In genomic region chr1:208198271-208198670, GRCh38 we compare ENCODE assay signal across 22 cellular contexts. TPM values are rescaled to one million over a fixed set of nuclear protein-coding genes. Genes with fewer than 3 reads are reported as not detected.
A peak's percentile ranks its signal among the peaks of the same experiment; 100 is the strongest.
DNase-seq lines count a peak whose midpoint lies in the region; ATAC-seq and TF ChIP-seq lines count a peak whose summit lies in the region.
"Had no signal": no experiment of that assay in that cellular context is flagged by ENCODE, and none has a peak within 500 bp of the region (broad histone marks: within the 10 kb centered on the region; RNA-seq: fewer than 3 reads in every experiment).

No MANE protein-coding gene starts in this region.

- H3K27ac Mint-ChIP-seq in activated naive CD4-positive, alpha-beta T cell treated with anti-CD3 and anti-CD28 coated beads, Interleukin-2, amount 50 U/mL, for 24 hours: peak overlapping the region; percentile 43
- no peak overlapping the region for H3K27ac Mint-ChIP-seq in activated naive CD4-positive, alpha-beta T cell treated with anti-CD3 and anti-CD28 coated beads, Interleukin-2, amount 50 U/mL, for 72 hours
- H3K27ac Mint-ChIP-seq in endodermal cell: no peak overlapping the region
- peak overlapping the region; percentile 97 for H3K27ac Mint-ChIP-seq in neural progenitor cell
- no peak overlapping the region for H3K27ac Mint-ChIP-seq in type B pancreatic cell
- H3K27ac Mint-ChIP-seq: CD4-positive, CD25-positive, alpha-beta regulatory T cell; CD8-positive, alpha-beta memory T cell had no signal

- TF ChIP-seq CTCF in endodermal cell (conservative IDR thresholded peaks at IDR 0.05): no peak
- TF ChIP-seq CTCF in neural progenitor cell (IDR thresholded peaks at IDR 0.05): no peak
- TF ChIP-seq CTCF in type B pancreatic cell (conservative IDR thresholded peaks at IDR 0.05): no peak

- H3K4me3 ChIP-seq in endodermal cell (ENCODE audit: low read length) (no peak overlapping the region), neural progenitor cell (peak overlapping the region; percentile 24)
- H3K4me3 ChIP-seq: GM12878, GM23248 had no signal

- H3K9ac ChIP-seq in endodermal cell (ENCODE audit: extremely low read depth, low read length, poor library complexity, severe bottlenecking) (no peak overlapping the region), neural progenitor cell (no peak overlapping the region)
- H3K9ac ChIP-seq: GM23248 had no signal

- no peaks in the 10 kb centered on the region for H3K4me1 Mint-ChIP-seq in activated naive CD4-positive, alpha-beta T cell treated with anti-CD3 and anti-CD28 coated beads, Interleukin-2, amount 50 U/mL, for 24 hours
- peaks cover 7% of the 10 kb centered on the region for H3K4me1 Mint-ChIP-seq in endodermal cell
- H3K4me1 Mint-ChIP-seq in neural progenitor cell: peaks cover 61% of the 10 kb centered on the region
- H3K4me1 Mint-ChIP-seq in type B pancreatic cell (ENCODE audit: unreplicated experiment): peaks cover 39% of the 10 kb centered on the region
- H3K4me1 Mint-ChIP-seq: CD4-positive, CD25-positive, alpha-beta regulatory T cell; CD8-positive, alpha-beta memory T cell had no signal

- H3K36me3 Mint-ChIP-seq in activated naive CD4-positive, alpha-beta T cell treated with anti-CD3 and anti-CD28 coated beads, Interleukin-2, amount 50 U/mL, for 24 hours: no peaks in the 10 kb centered on the region
- H3K36me3 Mint-ChIP-seq in activated naive CD4-positive, alpha-beta T cell treated with anti-CD3 and anti-CD28 coated beads, Interleukin-2, amount 50 U/mL, for 72 hours: no peaks in the 10 kb centered on the region
- H3K36me3 Mint-ChIP-seq in endodermal cell (ENCODE audit: low read depth) (peaks cover 57% of the 10 kb centered on the region), neural progenitor cell (peaks cover 8% of the 10 kb centered on the region), type B pancreatic cell (peaks cover 45% of the 10 kb centered on the region)
- H3K36me3 Mint-ChIP-seq: CD4-positive, CD25-positive, alpha-beta regulatory T cell; CD8-positive, alpha-beta memory T cell had no signal

- H3K4me3 Mint-ChIP-seq in activated naive CD4-positive, alpha-beta T cell treated with anti-CD3 and anti-CD28 coated beads, Interleukin-2, amount 50 U/mL, for 24 hours: no peak overlapping the region
- H3K4me3 Mint-ChIP-seq in endodermal cell (no peak overlapping the region), neural progenitor cell (peak overlapping the region; percentile 31), type B pancreatic cell (peak overlapping the region; percentile 7)
- H3K4me3 Mint-ChIP-seq: CD4-positive, CD25-positive, alpha-beta regulatory T cell; CD8-positive, alpha-beta memory T cell had no signal

- no peaks in the 10 kb centered on the region for H3K79me2 ChIP-seq in neural progenitor cell (ENCODE audit: low read depth)

- H3K36me3 ChIP-seq in endodermal cell (ENCODE audit: control insufficient read depth, insufficient read depth, low read length): peaks cover 94% of the 10 kb centered on the region
- no peaks in the 10 kb centered on the region for H3K36me3 ChIP-seq in neural progenitor cell

- H3K9me3 Mint-ChIP-seq in activated naive CD4-positive, alpha-beta T cell treated with anti-CD3 and anti-CD28 coated beads, Interleukin-2, amount 50 U/mL, for 24 hours: no peaks in the 10 kb centered on the region
- H3K9me3 Mint-ChIP-seq in activated naive CD4-positive, alpha-beta T cell treated with anti-CD3 and anti-CD28 coated beads, Interleukin-2, amount 50 U/mL, for 72 hours: no peaks in the 10 kb centered on the region
- no peaks in the 10 kb centered on the region for H3K9me3 Mint-ChIP-seq in endodermal cell
- no peaks in the 10 kb centered on the region for H3K9me3 Mint-ChIP-seq in neural progenitor cell
- H3K9me3 Mint-ChIP-seq in type B pancreatic cell: no peaks in the 10 kb centered on the region
- H3K9me3 Mint-ChIP-seq: CD4-positive, CD25-positive, alpha-beta regulatory T cell; CD8-positive, alpha-beta memory T cell had no signal

- H3K4me1 ChIP-seq in endodermal cell (ENCODE audit: control insufficient read depth, insufficient read depth, low read length) (no peaks in the 10 kb centered on the region), neural progenitor cell (peaks cover 48% of the 10 kb centered on the region)

- no peak for ATAC-seq in activated naive CD4-positive, alpha-beta T cell treated with anti-CD3 and anti-CD28 coated beads, Interleukin-2, amount 50 U/mL, for 72 hours
- ATAC-seq: GM12878 had no signal

- no peaks in the 10 kb centered on the region for H3K9me3 ChIP-seq in endodermal cell (ENCODE audit: control insufficient read depth, low read length)
- H3K9me3 ChIP-seq in neural progenitor cell (ENCODE audit: low read depth): no peaks in the 10 kb centered on the region
- H3K9me3 ChIP-seq: BE2C had no signal

- no peaks in the 10 kb centered on the region for H3K27me3 ChIP-seq in endodermal cell (ENCODE audit: control insufficient read depth, insufficient read depth, low read length, poor library complexity, severe bottlenecking)
- no peaks in the 10 kb centered on the region for H3K27me3 ChIP-seq in neural progenitor cell
- H3K27me3 ChIP-seq: BE2C had no signal

- no peaks in the 10 kb centered on the region for H4K20me1 ChIP-seq in neural progenitor cell (ENCODE audit: low read depth)

- H3K4me2 ChIP-seq in neural progenitor cell: peak overlapping the region; percentile 81

- DNase-seq in activated naive CD4-positive, alpha-beta T cell treated with anti-CD3 and anti-CD28 coated beads, Interleukin-2, amount 50 U/mL, for 72 hours (ENCODE audit: low spot score in 2 of 2): no peak
- DNase-seq in endodermal cell (no peak), neural progenitor cell (ENCODE audit: low spot score) (peak; percentile 88), type B pancreatic cell (ENCODE audit: extremely low spot score, unreplicated experiment) (no peak), NCI-H2196 (lab: John Stamatoyannopoulos, UW; ENCODE audit: unreplicated experiment) (no peak), NCI-H226 (no peak)
- no peak for DNase-seq in activated CD4-positive, alpha-beta T cell treated with anti-CD3 and anti-CD28 coated beads for 4 hours
- DNase-seq: 8988T; BE2C; C1 segment of cervical spinal cord; CD4-positive, CD25-positive, alpha-beta regulatory T cell; CD8-positive, alpha-beta memory T cell; COR-L47; DMS 273 treated with DMSO at 0.1 percent for 48 hours; DMS53; DND-41; EL; GM23248; HCEC 1CT had no signal

- peak overlapping the region; percentile 86 for H3K27ac ChIP-seq in endodermal cell (ENCODE audit: low read depth, low read length)
- H3K27ac ChIP-seq in neural progenitor cell: peak overlapping the region; percentile 62
- H3K27ac ChIP-seq: GM23248, HL-60 had no signal

- peaks cover 18% of the 10 kb centered on the region for H3F3A ChIP-seq in neural progenitor cell (ENCODE audit: low read depth)

- 45 to 89% methylated on average over 6 to 9 of the region's 9 CpGs for WGBS in endodermal cell (ENCODE audit: insufficient coverage in 1 of 2, insufficient read length in 1 of 2), 2 experiments

- no peaks in the 10 kb centered on the region for H3K27me3 Mint-ChIP-seq in activated naive CD4-positive, alpha-beta T cell treated with anti-CD3 and anti-CD28 coated beads, Interleukin-2, amount 50 U/mL, for 24 hours
- H3K27me3 Mint-ChIP-seq in endodermal cell (ENCODE audit: insufficient read depth) (no peaks in the 10 kb centered on the region), neural progenitor cell (ENCODE audit: insufficient read depth, low read depth) (peaks cover 5% of the 10 kb centered on the region), type B pancreatic cell (no peaks in the 10 kb centered on the region)
- H3K27me3 Mint-ChIP-seq: CD4-positive, CD25-positive, alpha-beta regulatory T cell had no signal

- H2AFZ ChIP-seq in neural progenitor cell (replicated peaks): no peak overlapping the region
- H2AFZ ChIP-seq: GM23248 had no signal

RNA-seq across cellular contexts. Expression of gene PLXNA2, which starts 45.9 kb away (rescaled TPM):
- under 1 TPM; 0.04 to 0.39 TPM for total RNA-seq in activated naive CD4-positive, alpha-beta T cell treated with anti-CD3 and anti-CD28 coated beads, Interleukin-2, amount 50 U/mL, for 72 hours
- total RNA-seq in endodermal cell (10 to 100 TPM; 61.2 to 86.1 TPM), neural progenitor cell (ENCODE audit: low replicate concordance) (1.7 and 2.3 TPM in 2 replicates), type B pancreatic cell (ENCODE audit: low replicate concordance) (80.1 and 120 TPM in 2 replicates)
- polyA plus RNA-seq in endodermal cell (2013, experiment 1 of 2): 22.9 TPM
- polyA plus RNA-seq in endodermal cell (2013, experiment 2 of 2): 24.4 TPM

Comparison
In these comparisons a context has a peak if more than half of its experiments do, and no peak if none do; other contexts are left out.
1. H3K27ac Mint-ChIP-seq: peak in activated naive CD4-positive, alpha-beta T cell treated with anti-CD3 and anti-CD28 coated beads, Interleukin-2, amount 50 U/mL, for 24 hours (single experiment) and neural progenitor cell (single experiment); none in activated naive CD4-positive, alpha-beta T cell treated with anti-CD3 and anti-CD28 coated beads, Interleukin-2, amount 50 U/mL, for 72 hours (0 of 2), endodermal cell (single experiment) and type B pancreatic cell (single experiment).
2. H3K4me3 Mint-ChIP-seq: peak in neural progenitor cell (single experiment) and type B pancreatic cell (single experiment); none in activated naive CD4-positive, alpha-beta T cell treated with anti-CD3 and anti-CD28 coated beads, Interleukin-2, amount 50 U/mL, for 24 hours (single experiment) and endodermal cell (single experiment).
3. RNA of gene PLXNA2, which starts 45.9 kb away (total RNA-seq): 61.2 to 86.1 TPM in endodermal cell and 80.1 to 120 TPM in type B pancreatic cell; 1.7 to 2.3 TPM in neural progenitor cell and 0.04 to 0.39 TPM in activated naive CD4-positive, alpha-beta T cell treated with anti-CD3 and anti-CD28 coated beads, Interleukin-2, amount 50 U/mL, for 72 hours; every median in the first group is over 10 times any median in the second.